15 cellular contexts compared by ENCODE assay signal in the genomic region with DNA sequence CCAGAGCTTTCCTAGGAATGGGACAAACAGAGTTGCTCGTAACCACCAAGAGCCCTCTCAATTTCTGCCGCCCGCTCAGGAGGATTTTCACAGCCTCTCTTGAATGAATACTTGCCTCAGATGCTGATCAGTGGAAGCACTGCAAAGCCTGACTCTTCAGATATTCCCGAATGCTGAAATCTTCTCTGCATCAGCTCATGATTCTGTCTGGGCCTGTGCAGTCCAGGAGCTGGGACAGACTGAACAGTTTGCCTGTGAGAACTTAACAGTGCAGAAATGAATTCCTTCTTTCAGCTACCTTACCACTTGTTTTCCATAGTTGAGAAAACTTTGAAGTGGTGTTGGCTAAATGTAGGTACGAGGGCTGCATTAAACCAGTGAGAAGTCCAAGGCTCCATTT. TPM values are rescaled to one million over a fixed set of nuclear protein-coding genes. Genes with fewer than 3 reads are reported as not detected.
DNase-seq lines count a peak whose midpoint lies in the region; ATAC-seq, FAIRE-seq and TF ChIP-seq lines count a peak whose summit lies in the region.
"Had no signal": no experiment of that assay in that cellular context is flagged by ENCODE, and none has a peak within 500 bp of the region (broad histone marks: within the 10 kb centered on the region; RNA-seq: fewer than 3 reads in every experiment).

No MANE protein-coding gene starts in this region.

- H3K9me3 ChIP-seq in iPS-20b (ENCODE audit: insufficient read depth, low read depth, low read length): no peaks in the 10 kb centered on the region
- H3K9me3 ChIP-seq in gastrocnemius medialis: no peaks in the 10 kb centered on the region
- no peaks in the 10 kb centered on the region for H3K9me3 ChIP-seq in kidney (ENCODE audit: control insufficient read depth in 1 of 2, low read length in 2 of 2)
- H3K9me3 ChIP-seq: colonic mucosa had no signal

- H2AFZ ChIP-seq in GM23338: no peak overlapping the region

- H3F3A ChIP-seq in GM23338 (replicated peaks; ENCODE audit: low read depth): no peaks in the 10 kb centered on the region

- DNase-seq in GM23338 (ENCODE audit: low spot score) (no peak), gastrocnemius medialis (no peak), NCI-H748 treated with DMSO at 0.1 percent for 48 hours (lab: John Stamatoyannopoulos, UW) (no peak), kidney (no peak), NCI-H774 (lab: John Stamatoyannopoulos, UW) (no peak), NCI-H748 (lab: John Stamatoyannopoulos, UW; ENCODE audit: unreplicated experiment) (no peak)
- DNase-seq: activated B cell treated with CpG ODN at 0.5 μM for 24 hours; activated naive CD8-positive, alpha-beta T cell treated with anti-CD3 and anti-CD28 coated beads, Interleukin-2, amount 10 ng/mL, durations not matched to agents 7 days and 5 days; colonic mucosa; OCI-M1; stimulated activated naive CD4-positive, alpha-beta T cell treated with Interleukin-2 at 50 U/mL for 16 hours; SW 1271 had no signal

- no peak overlapping the region for H3K9ac ChIP-seq in iPS-20b (ENCODE audit: low read depth, low read length)
- no peak overlapping the region for H3K9ac ChIP-seq in kidney (ENCODE audit: low read length in 2 of 2)

- ATAC-seq in GM23338 (no peak), gastrocnemius medialis (no peak)
- ATAC-seq: sciatic nerve had no signal

- peaks cover 28% of the 10 kb centered on the region for H4K20me1 ChIP-seq in GM23338 (replicated peaks; ENCODE audit: insufficient read depth)

- H3K79me2 ChIP-seq in GM23338 (replicated peaks; ENCODE audit: insufficient read depth): peaks cover 98% of the 10 kb centered on the region

- no peak for FAIRE-seq in kidney (lab: Jason Lieb, UNC)

- H3K4me3 ChIP-seq in GM23338 (no peak overlapping the region), iPS-20b (ENCODE audit: low read length) (no peak overlapping the region; the same call in 1 of the 2 replicates), gastrocnemius medialis (no peak overlapping the region), kidney (ENCODE audit: low read length in 2 of 2) (no peak overlapping the region)
- H3K4me3 ChIP-seq: colonic mucosa had no signal

- 0 out of 2 replicates have a peak, but pooled peaks cover under 1% of the 10 kb centered on the region for H3K9me2 ChIP-seq in GM23338 (ENCODE audit: insufficient read depth)

- TF ChIP-seq CTCF in GM23338 (conservative IDR thresholded peaks at IDR 0.05; ENCODE audit: low read depth in 2 of 2): no peak
- no peak for TF ChIP-seq CTCF in gastrocnemius medialis (IDR thresholded peaks at IDR 0.05 in 4 of 5, conservative IDR thresholded peaks at IDR 0.05 in 1 of 5)
- TF ChIP-seq CTCF in kidney (IDR thresholded peaks at IDR 0.05; ENCODE audit: borderline replicate concordance, extremely low read depth, insufficient read depth): no peak

- no peak for TF ChIP-seq POLR2A in gastrocnemius medialis (IDR thresholded peaks at IDR 0.05)

- H3K4me1 ChIP-seq in GM23338 (ENCODE audit: insufficient read depth) (peaks cover 84% of the 10 kb centered on the region), iPS-20b (ENCODE audit: insufficient read depth, low read length) (peaks cover 69% of the 10 kb centered on the region), gastrocnemius medialis (peaks cover 81% of the 10 kb centered on the region in 2 donors), kidney (ENCODE audit: control insufficient read depth in 1 of 2, insufficient read depth in 1 of 2, low read depth in 1 of 2, low read length in 2 of 2) (peaks cover 19 to 59% of the 10 kb centered on the region in 2 donors)
- H3K4me1 ChIP-seq: colonic mucosa had no signal

- peaks cover 7% of the 10 kb centered on the region for H3K27me3 Mint-ChIP-seq in GM23338 (ENCODE audit: insufficient read depth, low read depth, poor library complexity)
- H3K27me3 Mint-ChIP-seq: activated naive CD8-positive, alpha-beta T cell treated with anti-CD3 and anti-CD28 coated beads, Interleukin-2, amount 10 ng/mL, durations not matched to agents 7 days and 5 days had no signal

- no peaks in the 10 kb centered on the region for H3K9me3 Mint-ChIP-seq in GM23338
- H3K9me3 Mint-ChIP-seq: activated B cell treated with CpG ODN at 0.5 μM for 24 hours; activated naive CD8-positive, alpha-beta T cell treated with anti-CD3 and anti-CD28 coated beads, Interleukin-2, amount 10 ng/mL, durations not matched to agents 7 days and 5 days had no signal

- peak overlapping the region; percentile 67; the same call in 1 of the 2 replicates for H3K4me2 ChIP-seq in GM23338

- H3K36me3 Mint-ChIP-seq in GM23338 (ENCODE audit: low read depth): peaks cover 28% of the 10 kb centered on the region; the same call in 2 of the 3 replicates
- H3K36me3 Mint-ChIP-seq: activated naive CD8-positive, alpha-beta T cell treated with anti-CD3 and anti-CD28 coated beads, Interleukin-2, amount 10 ng/mL, durations not matched to agents 7 days and 5 days had no signal

- in situ Hi-C loops in gastrocnemius medialis (cut with MboI; ENCODE audit: low sequenced_read_pairs in 4 of 4): no loop called here

- no peak overlapping the region for H3K4me3 Mint-ChIP-seq in GM23338
- H3K4me3 Mint-ChIP-seq: activated B cell treated with CpG ODN at 0.5 μM for 24 hours; activated naive CD8-positive, alpha-beta T cell treated with anti-CD3 and anti-CD28 coated beads, Interleukin-2, amount 10 ng/mL, durations not matched to agents 7 days and 5 days had no signal

- H3K27me3 ChIP-seq in GM23338 (ENCODE audit: insufficient read depth) (no peaks in the 10 kb centered on the region), iPS-20b (ENCODE audit: insufficient read depth, low read length) (no peaks in the 10 kb centered on the region), gastrocnemius medialis (no peaks in the 10 kb centered on the region)
- H3K27me3 ChIP-seq: colonic mucosa had no signal

- H3K4me1 Mint-ChIP-seq in GM23338: peaks cover 87% of the 10 kb centered on the region
- H3K4me1 Mint-ChIP-seq: activated B cell treated with CpG ODN at 0.5 μM for 24 hours; activated naive CD8-positive, alpha-beta T cell treated with anti-CD3 and anti-CD28 coated beads, Interleukin-2, amount 10 ng/mL, durations not matched to agents 7 days and 5 days had no signal

- intact Hi-C loops in gastrocnemius medialis (cut with DNase I; ENCODE audit: low total_unique reads): no loop called here
- intact Hi-C loops in kidney (cut with DNase I): no loop called here

- H3K27ac Mint-ChIP-seq in GM23338: peak overlapping the region; percentile 63
- H3K27ac Mint-ChIP-seq: activated B cell treated with CpG ODN at 0.5 μM for 24 hours; activated naive CD8-positive, alpha-beta T cell treated with anti-CD3 and anti-CD28 coated beads, Interleukin-2, amount 10 ng/mL, durations not matched to agents 7 days and 5 days had no signal

- H3K36me3 ChIP-seq in GM23338 (ENCODE audit: insufficient read depth) (no peaks in the 10 kb centered on the region), iPS-20b (ENCODE audit: insufficient read depth, low read depth, low read length) (peaks cover 23% of the 10 kb centered on the region; the same call in 1 of the 2 replicates), gastrocnemius medialis (no peaks in the 10 kb centered on the region), kidney (ENCODE audit: control insufficient read depth in 1 of 2, insufficient read depth in 2 of 2, low read length in 2 of 2) (no peaks in the 10 kb centered on the region)
- H3K36me3 ChIP-seq: colonic mucosa had no signal

- H3K27ac ChIP-seq in GM23338 (ENCODE audit: low read depth): no peak overlapping the region
- H3K27ac ChIP-seq in cingulate gyrus (ENCODE audit: low read depth, low read length): peak overlapping the region; percentile 57
- H3K27ac ChIP-seq in iPS-20b (ENCODE audit: low read length): peak overlapping the region; percentile 52
- peak overlapping the region; percentile 70 to 88 (median 75) for H3K27ac ChIP-seq in gastrocnemius medialis
- peak overlapping the region in 1 of 2 donors; percentile 44 for H3K27ac ChIP-seq in kidney (ENCODE audit: low read depth in 2 of 2, low read length in 2 of 2)
- H3K27ac ChIP-seq: colonic mucosa had no signal

TF ChIP-seq in GM23338, 12 proteins besides CTCF, POLR2A, EP300 and RAD21 (continues in another document):
- TF ChIP-seq POLR2AphosphoS5 (IDR thresholded peaks at IDR 0.05; ENCODE audit: low read depth) (no peak), JUNB (IDR thresholded peaks at IDR 0.05; ENCODE audit: unreplicated experiment) (no peak), NANOG (IDR thresholded peaks at IDR 0.05; ENCODE audit: borderline replicate concordance) (no peak)

RNA-seq across cellular contexts. Expression of gene ZNF462, which starts 17.1 kb away (rescaled TPM):
- 87.8 and 101 TPM in 2 replicates for total RNA-seq in GM23338 (2014; rRNA removed; shearing (Covaris generic))
- polyA plus RNA-seq in GM23338 (2016; fragmentation: Nextera tagmentation; extraction: Ambion mirVana) (31.1 and 40.0 TPM in 2 replicates), kidney (ENCODE audit: insufficient read depth, low read depth, low replicate concordance) (1.8 TPM)
- total RNA-seq in gastrocnemius medialis (10 to 100 TPM in 2 of 4 donors, 1 to 10 TPM in 2; 9.3 to 13.3 (median 11.4) TPM), kidney (47.0 TPM)
- total RNA-seq: activated B cell treated with CpG ODN at 0.5 μM for 24 hours had no signal
